18 cellular contexts compared by ENCODE assay signal in the genomic region with DNA sequence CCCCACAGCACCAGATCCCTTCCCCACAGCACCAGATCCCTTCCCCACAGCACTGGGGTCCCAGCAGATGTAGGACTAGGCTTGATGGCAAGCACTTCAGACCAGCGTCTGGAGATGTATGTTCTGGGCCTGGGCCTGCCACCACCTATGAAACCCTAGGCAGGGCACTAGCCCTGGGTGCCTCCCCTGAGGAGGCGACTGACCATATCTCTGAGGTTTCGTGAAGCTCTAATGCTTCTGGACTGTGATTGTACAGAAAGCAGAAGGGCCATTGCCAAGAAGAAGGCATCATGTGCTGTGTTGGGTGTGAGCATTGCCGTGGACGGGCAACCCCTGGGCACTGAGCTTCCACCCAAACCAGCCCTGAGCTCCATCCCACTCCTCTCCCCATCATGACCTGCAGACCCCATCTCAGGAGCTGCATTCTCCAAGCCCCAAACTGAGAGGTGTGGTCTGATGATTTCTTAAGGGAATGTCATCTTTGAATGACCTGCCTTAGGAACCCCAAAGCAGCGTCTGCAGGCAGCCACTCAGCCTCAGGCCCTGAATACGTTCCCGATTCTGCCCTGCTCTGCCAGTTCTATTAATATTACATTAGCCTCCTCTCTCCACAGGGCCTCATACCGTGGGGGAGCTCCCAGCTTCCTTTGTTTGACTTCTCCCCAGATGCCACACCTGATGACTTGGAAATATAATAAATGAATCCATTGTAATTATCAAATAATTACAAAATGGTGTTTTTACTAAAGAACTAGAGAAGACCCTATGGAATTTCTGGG.
DNase-seq lines count a peak whose midpoint lies in the region; ATAC-seq, FAIRE-seq and TF ChIP-seq lines count a peak whose summit lies in the region.
"Had no signal": no experiment of that assay in that cellular context is flagged by ENCODE, and none has a peak within 500 bp of the region (broad histone marks: within the 10 kb centered on the region; RNA-seq: fewer than 3 reads in every experiment).

No MANE protein-coding gene starts in this region.

- H3K18ac ChIP-seq in H9 (ENCODE audit: insufficient read length, low read depth, low read length): no peak overlapping the region

- no peak overlapping the region for H3T11ph ChIP-seq in H9 (ENCODE audit: low read length)

- TF ChIP-seq RAD21 in K562 (CRISPR knock-in tag; conservative IDR thresholded peaks at IDR 0.05 in 1 of 2, IDR thresholded peaks at IDR 0.05 in 1 of 2): no peak

- H3K4me1 ChIP-seq in heart left ventricle (peaks cover 0 to 21% (median 9%) of the 10 kb centered on the region in 12 donors), K562 (replicated peaks in 1 of 2; ENCODE audit: control insufficient read depth in 2 of 2, insufficient read depth in 2 of 2, low read length in 2 of 2) (peaks cover 2 to 12% of the 10 kb centered on the region in 2 experiments; a peak in 4 of 5 replicates), vagina (peaks cover 4% of the 10 kb centered on the region), ascending aorta (peaks cover 6 to 8% of the 10 kb centered on the region in 2 donors), H9 (ENCODE audit: insufficient read depth, low read length) (no peaks in the 10 kb centered on the region; the same call in 1 of the 2 replicates)

- H3K23ac ChIP-seq in H9 (ENCODE audit: insufficient read length, low read depth, low read length): no peak overlapping the region

- BruUV-seq in K562 (replicated peaks; lab: Mats Ljungman, UMichigan): no TSS peak

- no peak overlapping the region for H3K4me3 Mint-ChIP-seq in glutamatergic neuron (ENCODE audit: unreplicated experiment)
- no peak overlapping the region for H3K4me3 Mint-ChIP-seq in H9

- H3K4me2 ChIP-seq in K562 (ENCODE audit: insufficient read depth, low read length): no peak overlapping the region
- no peak overlapping the region for H3K4me2 ChIP-seq in H9 (ENCODE audit: insufficient read depth, insufficient read length, low read length)

- H3K4me1 Mint-ChIP-seq in glutamatergic neuron (ENCODE audit: low read depth, unreplicated experiment) (peaks cover 33% of the 10 kb centered on the region), H9 (peaks cover 8 to 14% of the 10 kb centered on the region in 2 experiments)

- DNase-seq in heart left ventricle (no peak), Right ventricle myocardium inferior (ENCODE audit: missing footprints) (no peak), K562 (ENCODE audit: extremely low read depth in 1 of 4, low spot score in 3 of 4) (peak in 1 of 4 experiments; percentile 5), glutamatergic neuron (no peak), vagina (ENCODE audit: extremely low spot score in 2 of 2) (peak; percentile 74 to 77), ascending aorta (ENCODE audit: low spot score in 2 of 2) (no peak), H9 (no peak)
- DNase-seq: EL, HFFc6, KG1, MG63, NCI-H1092, NCI-H146, NCI-H2081, NCI-H524 treated with DMSO at 0.1 percent for 48 hours, Right ventricle myocardium superior had no signal

- H3K36me3 Mint-ChIP-seq in glutamatergic neuron (ENCODE audit: unreplicated experiment): peaks cover 2% of the 10 kb centered on the region
- H3K36me3 Mint-ChIP-seq in H9 (ENCODE audit: insufficient read depth in 1 of 3, low read depth in 3 of 3): no peaks in the 10 kb centered on the region
- H3K36me3 Mint-ChIP-seq: CD14-positive monocyte had no signal

- H3K4ac ChIP-seq in H9 (ENCODE audit: low read depth, low read length): no peak overlapping the region

- no peak overlapping the region for H4K8ac ChIP-seq in H9 (replicated peaks; ENCODE audit: insufficient read length, low read depth, low read length)

- H3K9me3 ChIP-seq in heart left ventricle (no peaks in the 10 kb centered on the region), K562 (replicated peaks; ENCODE audit: control insufficient read depth, insufficient read depth, low read depth, low read length) (no peaks in the 10 kb centered on the region), vagina (no peaks in the 10 kb centered on the region), ascending aorta (no peaks in the 10 kb centered on the region), H9 (ENCODE audit: control insufficient read depth, low read depth, low read length) (no peaks in the 10 kb centered on the region)
- H3K9me3 ChIP-seq: MG63 had no signal

- H2BK12ac ChIP-seq in H9 (ENCODE audit: insufficient read length, low read depth, low read length): no peak overlapping the region

- H3K4me3 ChIP-seq in heart left ventricle: no peak overlapping the region
- H3K4me3 ChIP-seq in K562: no peak overlapping the region
- H3K4me3 ChIP-seq in vagina: no peak overlapping the region
- H3K4me3 ChIP-seq in ascending aorta: no peak overlapping the region
- H3K4me3 ChIP-seq: MG63 had no signal

- peaks cover 18% of the 10 kb centered on the region for H3K27me3 Mint-ChIP-seq in glutamatergic neuron (ENCODE audit: unreplicated experiment)
- peaks cover 12% of the 10 kb centered on the region for H3K27me3 Mint-ChIP-seq in H9 (ENCODE audit: low read depth)

- H3K79me2 ChIP-seq in K562 (ENCODE audit: control insufficient read depth, insufficient read depth, low read length): no peaks in the 10 kb centered on the region
- H3K79me2 ChIP-seq in H9 (ENCODE audit: insufficient read depth, low read length): no peaks in the 10 kb centered on the region

- no peak overlapping the region for H2AK5ac ChIP-seq in H9 (ENCODE audit: insufficient read length, low read length)

- H2BK20ac ChIP-seq in H9 (ENCODE audit: low read depth, low read length, poor library complexity, severe bottlenecking): no peak overlapping the region

- H4K5ac ChIP-seq in H9 (ENCODE audit: insufficient read length, low read depth, low read length): no peak overlapping the region

- H3K9me3 Mint-ChIP-seq in glutamatergic neuron (ENCODE audit: unreplicated experiment) (peaks cover 19% of the 10 kb centered on the region), H9 (no peaks in the 10 kb centered on the region)
- H3K9me3 Mint-ChIP-seq: CD14-positive monocyte, HFFc6 had no signal

- no peak overlapping the region for H2BK5ac ChIP-seq in H9 (ENCODE audit: insufficient read length, low read length)

- no peaks in the 10 kb centered on the region for H3K9me1 ChIP-seq in K562 (ENCODE audit: control insufficient read depth, insufficient read depth, low read length)

- in situ Hi-C loops in K562 (cut with MboI): no loop called here

- 69 to 74% (median 71%) methylated on average over 8 to 9 of the region's 9 CpGs for WGBS in heart left ventricle, 4 donors
- WGBS in K562 (ENCODE audit: insufficient coverage, low coverage, missing lambda C conversion rate): 54% methylated on average over 9 of the region's 9 CpGs
- WGBS in H9 (ENCODE audit: extremely low coverage, insufficient read length, low lambda C conversion rate): no CpG with 5 or more reads among the region's 9 CpGs

- TF ChIP-seq POLR2A in heart left ventricle (IDR thresholded peaks at IDR 0.05) (no peak), K562 (conservative IDR thresholded peaks at IDR 0.05) (no peak), vagina (IDR thresholded peaks at IDR 0.05) (no peak)

- H3K9ac ChIP-seq in K562 (ENCODE audit: insufficient read depth in 1 of 2, low read depth in 2 of 2, low read length in 2 of 2): peak overlapping the region in 1 of 2 experiments; percentile 61; a peak in 2 of 4 replicates
- no peak overlapping the region for H3K9ac ChIP-seq in H9 (ENCODE audit: extremely low read depth, insufficient read length, low read length)

- no peak for FAIRE-seq in K562 (lab: Jason Lieb, UNC)

- TF ChIP-seq CTCF in heart left ventricle (IDR thresholded peaks at IDR 0.05): no peak
- TF ChIP-seq CTCF in K562 (IDR thresholded peaks at IDR 0.05 in 2 of 3, conservative IDR thresholded peaks at IDR 0.05 in 1 of 3; ENCODE audit: insufficient read depth in 2 of 3, low read depth in 1 of 3, low read length in 3 of 3): no peak
- no peak for TF ChIP-seq CTCF in glutamatergic neuron (IDR thresholded peaks at IDR 0.05; ENCODE audit: partially characterized antibody, unreplicated experiment)
- no peak for TF ChIP-seq CTCF in vagina (IDR thresholded peaks at IDR 0.05)
- TF ChIP-seq CTCF in ascending aorta (IDR thresholded peaks at IDR 0.05): no peak
- TF ChIP-seq CTCF in H9 (conservative IDR thresholded peaks at IDR 0.05): no peak

- no peak overlapping the region for H2BK120ac ChIP-seq in H9 (ENCODE audit: low read depth, low read length, poor library complexity, severe bottlenecking)

- POLR2A ChIA-PET in K562 (lab: Yijun Ruan, JAX): interaction anchor here (1.1 kb wide), 1 partner anchor 12 kb away, joined by 3 read pairs; no protein-coding TSS in a partner anchor

- no peak overlapping the region for H2BK15ac ChIP-seq in H9 (ENCODE audit: low read depth, low read length)

- H3K79me1 ChIP-seq in H9 (ENCODE audit: insufficient read depth, low read depth, low read length, poor library complexity, severe bottlenecking): no peaks in the 10 kb centered on the region

- CTCF ChIA-PET in K562 (lab: Yijun Ruan, JAX; ENCODE audit: low intra/inter-chr PET ratio): interaction anchor here (0.6 to 3.0 kb wide), 8 partner anchors 80 to 704 kb away, joined by 3 to 68 read pairs (median 6); a partner anchor contains a TSS

- no peak overlapping the region for H3K56ac ChIP-seq in H9 (ENCODE audit: insufficient read length, low read depth, low read length)

- no peak for TF ChIP-seq EP300 in K562 (IDR thresholded peaks at IDR 0.05; ENCODE audit: low read length)

- H3K27ac ChIP-seq in heart left ventricle: no peak overlapping the region
- H3K27ac ChIP-seq in K562 (ENCODE audit: extremely low read depth, low read depth, low read length): no peak overlapping the region
- H3K27ac ChIP-seq in vagina: no peak overlapping the region
- H3K27ac ChIP-seq in ascending aorta: no peak overlapping the region
- H3K27ac ChIP-seq in H9 (ENCODE audit: insufficient read length, low read depth, low read length): no peak overlapping the region

- H3K14ac ChIP-seq in H9 (ENCODE audit: insufficient read depth, low read length): no peak overlapping the region; the same call in 1 of the 2 replicates

- peak overlapping the region; percentile 26 for H3K27ac Mint-ChIP-seq in glutamatergic neuron (ENCODE audit: unreplicated experiment)
- no peak overlapping the region for H3K27ac Mint-ChIP-seq in H9
- H3K27ac Mint-ChIP-seq: HFFc6 had no signal

- ATAC-seq in heart left ventricle: peak in 3 of 4 donors; percentile 42 to 52 (median 46)
- no peak for ATAC-seq in Right ventricle myocardium inferior
- no peak for ATAC-seq in K562
- ATAC-seq: Panc1 had no signal

- H4K91ac ChIP-seq in H9 (ENCODE audit: insufficient read length, low read depth, low read length): no peak overlapping the region

- H3K36me3 ChIP-seq in heart left ventricle (no peaks in the 10 kb centered on the region), K562 (ENCODE audit: control insufficient read depth, insufficient read depth, low read length) (no peaks in the 10 kb centered on the region), vagina (no peaks in the 10 kb centered on the region), ascending aorta (no peaks in the 10 kb centered on the region)
- H3K36me3 ChIP-seq: MG63 had no signal

- H4K20me1 ChIP-seq in K562 (replicated peaks; ENCODE audit: control insufficient read depth, insufficient read depth, low read length) (no peaks in the 10 kb centered on the region), H9 (ENCODE audit: control insufficient read depth, insufficient read depth, insufficient read length) (no peaks in the 10 kb centered on the region)

- H3K27me3 ChIP-seq in heart left ventricle: no peaks in the 10 kb centered on the region
- H3K27me3 ChIP-seq in K562 (ENCODE audit: control insufficient read depth in 2 of 2, insufficient read depth in 2 of 2, low read length in 2 of 2): no peaks in the 10 kb centered on the region; a peak in 2 of 5 replicates
- no peaks in the 10 kb centered on the region for H3K27me3 ChIP-seq in vagina
- no peaks in the 10 kb centered on the region for H3K27me3 ChIP-seq in ascending aorta
- no peaks in the 10 kb centered on the region for H3K27me3 ChIP-seq in H9 (ENCODE audit: insufficient read depth, low read length)
- H3K27me3 ChIP-seq: MG63 had no signal

- H2AFZ ChIP-seq in K562 (ENCODE audit: low read depth, low read length) (peak overlapping the region; percentile 97; the same call in 1 of the 2 replicates), H9 (ENCODE audit: low read length) (no peak overlapping the region)

- peaks cover 8% of the 10 kb centered on the region for H3K23me2 ChIP-seq in H9 (ENCODE audit: insufficient read length, low read depth, low read length, poor library complexity, severe bottlenecking)

- intact Hi-C loops in heart left ventricle (cut with DNase I): loop anchor here (2.0 to 10.0 kb wide), 15 partner anchors 45 to 370 kb away; a partner anchor contains a TSS
- intact Hi-C loops in Right ventricle myocardium inferior (cut with DNase I): loop anchor here (5.0 kb wide), 4 partner anchors 80 to 325 kb away; a partner anchor contains a TSS
- intact Hi-C loops in K562 (cut with micrococcal nuclease): loop anchor here (2.0 to 10.0 kb wide), 3 partner anchors 41 to 407 kb away; a partner anchor contains a TSS
- intact Hi-C loops in vagina (cut with DNase I): loop anchor here (10.0 kb wide), 1 partner anchor 77 kb away; no protein-coding TSS in a partner anchor
- intact Hi-C loops in ascending aorta (cut with DNase I): loop anchor here (5.0 to 10.0 kb wide), 4 partner anchors 325 to 410 kb away; a partner anchor contains a TSS

Comparison
In these comparisons a context has a peak if more than half of its experiments do, and no peak if none do; other contexts are left out.
1. ATAC-seq: peak in heart left ventricle (3 of 4); none in Right ventricle myocardium inferior (single experiment) and K562 (single experiment).
2. DNase-seq: peak in vagina (2 of 2); none in heart left ventricle (0 of 5), Right ventricle myocardium inferior (single experiment), glutamatergic neuron (single experiment), ascending aorta (0 of 2) and H9 (single experiment).